In genomic region chr19:46603195-46603637, GRCh38 we compare ENCODE assay signal across 8 cellular contexts. TPM values are rescaled to one million over a fixed set of nuclear protein-coding genes. Genes with fewer than 3 reads are reported as not detected.
DNase-seq lines count a peak whose midpoint lies in the region; ATAC-seq and TF ChIP-seq lines count a peak whose summit lies in the region.

No MANE protein-coding gene starts in this region.

- H3K36me3 Mint-ChIP-seq in HFFc6 (ENCODE audit: low read depth) (peaks cover 42% of the 10 kb centered on the region), brain (peaks cover 23% of the 10 kb centered on the region)

- TF ChIP-seq CTCF in HFFc6 (IDR thresholded peaks at IDR 0.05) (no peak), brain (conservative IDR thresholded peaks at IDR 0.05) (no peak)

- peak overlapping the region; percentile 92 for H3K4me3 ChIP-seq in ACC112 (ENCODE audit: low read depth, low read length)
- peak overlapping the region; percentile 100 for H3K4me3 ChIP-seq in mononuclear cell (ENCODE audit: low read length)

- peaks cover 4% of the 10 kb centered on the region for H3K9me3 ChIP-seq in mononuclear cell (ENCODE audit: low read depth, low read length)

- peak overlapping the region; percentile 100 for H3K4me3 Mint-ChIP-seq in HFFc6
- peak overlapping the region; percentile 97 to 100 (median 99) for H3K4me3 Mint-ChIP-seq in brain

- H3K27ac Mint-ChIP-seq in HFFc6 (peak overlapping the region; percentile 84), brain (peak overlapping the region; percentile 96 to 100 (median 97))

- H3K79me2 ChIP-seq in ACC112 (ENCODE audit: control insufficient read depth, insufficient read depth, low read length, unreplicated experiment), result peaks cover 50% of the 10 kb centered on the region

- H2AFZ ChIP-seq in ACC112 (ENCODE audit: low read length, unreplicated experiment), result no peak overlapping the region

- H3K27me3 ChIP-seq in ACC112 (ENCODE audit: insufficient read depth, low read length), result no peaks in the 10 kb centered on the region
- H3K27me3 ChIP-seq in mononuclear cell (ENCODE audit: insufficient read depth, low read length), result no peaks in the 10 kb centered on the region

- H3K4me1 ChIP-seq in ACC112 (ENCODE audit: control insufficient read depth, insufficient read depth, low read length, unreplicated experiment) (no peaks in the 10 kb centered on the region), mononuclear cell (ENCODE audit: insufficient read depth, low read length) (peaks cover 26% of the 10 kb centered on the region)

- H3K4me1 Mint-ChIP-seq in HFFc6 (ENCODE audit: low read depth) (peaks cover 29% of the 10 kb centered on the region), brain (peaks cover 61% of the 10 kb centered on the region)

- DNase-seq in HFFc6 (no peak), T-helper 9 cell (no peak), 8988T (no peak), NCI-H2171 treated with DMSO at 0.1 percent for 48 hours (lab: John Stamatoyannopoulos, UW) (no peak)

- H3K27me3 Mint-ChIP-seq in HFFc6 (ENCODE audit: insufficient read depth), result peaks cover 2% of the 10 kb centered on the region
- H3K27me3 Mint-ChIP-seq in brain, result peaks cover 22% of the 10 kb centered on the region

- no peak for ATAC-seq in GM19395 (IDR thresholded peaks at IDR 0.05; ENCODE audit: unreplicated experiment)

- H3K27ac ChIP-seq in ACC112 (ENCODE audit: low read depth, low read length), result no peak overlapping the region

- H3K36me3 ChIP-seq in ACC112 (ENCODE audit: insufficient read depth, low read length), result no peaks in the 10 kb centered on the region

- peaks cover 8% of the 10 kb centered on the region; the same call in 1 of the 2 replicates for H3K9me3 Mint-ChIP-seq in HFFc6
- peaks cover 13 to 25% (median 20%) of the 10 kb centered on the region in 5 experiments for H3K9me3 Mint-ChIP-seq in brain

RNA-seq across cellular contexts. Expression of gene CALM3, which starts 2.1 kb away (rescaled TPM):
- 100 to 1,000 TPM; 445 to 561 (median 538) TPM for total RNA-seq in HFFc6 (2021; fragmentation: NEBNext Ultra II Directional; extraction: Animal tissue kit (Norgen Biotek cat#: 25700))
- polyA plus RNA-seq in brain (ENCODE audit: insufficient read depth, low read depth, low replicate concordance), result 789 TPM
- 199 TPM for total RNA-seq in mononuclear cell

RNA-seq across cellular contexts. Expression of gene PTGIR, which starts 21.7 kb away (rescaled TPM):
- 10 to 100 TPM; 16.0 to 26.6 (median 17.9) TPM for total RNA-seq in HFFc6 (2021; fragmentation: NEBNext Ultra II Directional; extraction: Animal tissue kit (Norgen Biotek cat#: 25700))
- polyA plus RNA-seq in brain (ENCODE audit: insufficient read depth, low read depth, low replicate concordance), result 0.80 TPM
- total RNA-seq in mononuclear cell, result 5.8 TPM

RNA-seq across cellular contexts. Expression of gene GNG8, which starts 32.8 kb away (rescaled TPM):
- not detected for total RNA-seq in HFFc6 (2021; fragmentation: NEBNext Ultra II Directional; extraction: Animal tissue kit (Norgen Biotek cat#: 25700))
- polyA plus RNA-seq in brain (ENCODE audit: insufficient read depth, low read depth, low replicate concordance), result 12.7 TPM
- total RNA-seq in mononuclear cell, result not detected

RNA-seq across cellular contexts. Expression of gene DACT3, which starts 57.8 kb away (rescaled TPM):
- total RNA-seq in HFFc6 (2021; fragmentation: NEBNext Ultra II Directional; extraction: Animal tissue kit (Norgen Biotek cat#: 25700)), result 10 to 100 TPM; 12.6 to 17.2 (median 15.5) TPM
- polyA plus RNA-seq in brain (ENCODE audit: insufficient read depth, low read depth, low replicate concordance), result 27.4 TPM
- total RNA-seq in mononuclear cell, result 0.63 TPM
